Comparison of ENCODE assay signal across 18 cellular contexts in the genomic region with DNA sequence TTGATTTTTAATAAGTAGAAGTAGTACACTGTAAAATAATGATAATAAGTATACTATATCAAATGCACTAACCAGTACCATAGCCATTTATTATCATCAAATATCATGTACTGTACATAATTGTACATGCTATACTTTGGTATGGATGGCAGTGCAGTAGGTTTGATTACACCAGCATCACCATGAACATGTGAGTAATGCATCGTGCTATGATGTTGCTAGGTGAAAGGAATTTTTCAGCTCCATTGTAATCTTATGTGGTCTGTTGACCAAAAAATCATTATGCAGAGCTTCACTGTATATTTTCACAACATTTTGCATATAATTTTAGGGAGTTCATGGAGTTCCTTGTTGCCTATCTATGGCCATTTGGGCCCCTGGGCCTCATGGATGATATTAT.
DNase-seq lines count a peak whose midpoint lies in the region; FAIRE-seq and TF ChIP-seq lines count a peak whose summit lies in the region.
"Had no signal": no experiment of that assay in that cellular context is flagged by ENCODE, and none has a peak within 500 bp of the region (broad histone marks: within the 10 kb centered on the region; RNA-seq: fewer than 3 reads in every experiment).

No MANE protein-coding gene starts in this region.

- TF ChIP-seq POLR2A in vagina (IDR thresholded peaks at IDR 0.05): no peak
- no peak for TF ChIP-seq POLR2A in tibial nerve (IDR thresholded peaks at IDR 0.05)

- no peaks in the 10 kb centered on the region for H3K27me3 ChIP-seq in bronchial epithelial cell (ENCODE audit: control insufficient read depth, insufficient read depth, low read length)
- no peaks in the 10 kb centered on the region for H3K27me3 ChIP-seq in vagina
- no peaks in the 10 kb centered on the region for H3K27me3 ChIP-seq in tibial nerve

- H3K4me3 ChIP-seq in bronchial epithelial cell (ENCODE audit: low read depth, low read length) (no peak overlapping the region), vagina (no peak overlapping the region), tibial nerve (no peak overlapping the region)
- H3K4me3 ChIP-seq: SK-N-MC had no signal

- intact Hi-C loops in vagina (cut with DNase I): no loop called here

- TF ChIP-seq CTCF in bronchial epithelial cell (IDR thresholded peaks at IDR 0.05; ENCODE audit: insufficient read depth, low read length, severe bottlenecking) (no peak), vagina (IDR thresholded peaks at IDR 0.05) (no peak), tibial nerve (IDR thresholded peaks at IDR 0.05) (no peak)

- peak; percentile 49 for DNase-seq in ELR (ENCODE audit: low read depth)
- DNase-seq in NCI-H226: peak; percentile 61
- DNase-seq in bronchial epithelial cell (ENCODE audit: low read depth): peak; percentile 47
- DNase-seq in renal cortical epithelial cell (ENCODE audit: low read depth): peak; percentile 29
- no peak for DNase-seq in vagina (ENCODE audit: extremely low spot score in 2 of 2)
- DNase-seq in tibial nerve (ENCODE audit: low spot score in 2 of 2): no peak
- no peak for DNase-seq in NCI-H187 treated with DMSO at 0.1 percent for 48 hours (lab: John Stamatoyannopoulos, UW)
- DNase-seq: DMS79 treated with DMSO at 0.1 percent for 48 hours, Karpas-422, NCI-H1694, NCI-H2081 treated with DMSO at 0.1 percent for 48 hours, NCI-H2171 treated with DMSO at 0.1 percent for 48 hours, NCI-H446, NCI-H526, SHP77 had no signal

- no peaks in the 10 kb centered on the region for H3K9me3 ChIP-seq in vagina
- no peaks in the 10 kb centered on the region for H3K9me3 ChIP-seq in tibial nerve

- no peak for FAIRE-seq in bronchial epithelial cell (lab: Jason Lieb, UNC)
- FAIRE-seq: D721Med, GM12892 had no signal

- WGBS in tibial nerve, 2 donors: 92 to 100% methylated on average over 1 of the region's 1 CpG

- no peaks in the 10 kb centered on the region for H3K4me1 ChIP-seq in vagina
- H3K4me1 ChIP-seq in tibial nerve: peaks cover 0 to 9% (median 0%) of the 10 kb centered on the region in 4 donors

- H3K27ac ChIP-seq in vagina (no peak overlapping the region), tibial nerve (no peak overlapping the region)
- H3K27ac ChIP-seq: SK-N-MC had no signal

- no peak for TF ChIP-seq EP300 in tibial nerve (IDR thresholded peaks at IDR 0.05)

- no peaks in the 10 kb centered on the region for H3K36me3 ChIP-seq in bronchial epithelial cell (ENCODE audit: control insufficient read depth, insufficient read depth, low read length)
- H3K36me3 ChIP-seq in vagina: no peaks in the 10 kb centered on the region
- H3K36me3 ChIP-seq in tibial nerve: no peaks in the 10 kb centered on the region

Comparison
In these comparisons a context has a peak if more than half of its experiments do, and no peak if none do; other contexts are left out.
1. DNase-seq: peak in ELR (single experiment), NCI-H226 (single experiment), bronchial epithelial cell (single experiment) and renal cortical epithelial cell (single experiment); none in vagina (0 of 2), tibial nerve (0 of 2) and NCI-H187 treated with DMSO at 0.1 percent for 48 hours (single experiment).